1 cellular context compared by ENCODE assay signal in the genomic region with DNA sequence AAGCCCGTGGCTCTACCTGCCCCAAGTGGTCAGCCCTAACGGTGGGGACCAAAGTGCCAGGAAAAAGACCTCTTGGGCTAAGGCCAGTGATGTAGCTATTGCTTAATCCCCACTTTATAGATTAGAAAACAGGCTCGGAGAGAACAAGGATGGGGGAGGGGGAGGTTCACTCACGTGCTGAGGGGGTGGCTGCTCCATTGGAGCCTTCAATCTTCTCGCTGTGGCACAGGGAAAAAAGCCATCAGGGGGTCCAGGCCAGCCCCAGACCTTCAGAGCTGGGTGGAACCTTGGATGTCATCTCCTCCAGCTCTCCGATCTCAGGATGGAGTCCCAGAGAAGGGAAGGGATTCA.
TF ChIP-seq lines count a peak whose summit lies in the region.

No MANE protein-coding gene starts in this region.

TF ChIP-seq in GM12878, 131 proteins besides CTCF, POLR2A, EP300 and RAD21 (continued from another document):
- TF ChIP-seq RB1 (IDR thresholded peaks at IDR 0.05; ENCODE audit: borderline replicate concordance), result no peak
